8 cellular contexts compared by ENCODE assay signal in the genomic region with DNA sequence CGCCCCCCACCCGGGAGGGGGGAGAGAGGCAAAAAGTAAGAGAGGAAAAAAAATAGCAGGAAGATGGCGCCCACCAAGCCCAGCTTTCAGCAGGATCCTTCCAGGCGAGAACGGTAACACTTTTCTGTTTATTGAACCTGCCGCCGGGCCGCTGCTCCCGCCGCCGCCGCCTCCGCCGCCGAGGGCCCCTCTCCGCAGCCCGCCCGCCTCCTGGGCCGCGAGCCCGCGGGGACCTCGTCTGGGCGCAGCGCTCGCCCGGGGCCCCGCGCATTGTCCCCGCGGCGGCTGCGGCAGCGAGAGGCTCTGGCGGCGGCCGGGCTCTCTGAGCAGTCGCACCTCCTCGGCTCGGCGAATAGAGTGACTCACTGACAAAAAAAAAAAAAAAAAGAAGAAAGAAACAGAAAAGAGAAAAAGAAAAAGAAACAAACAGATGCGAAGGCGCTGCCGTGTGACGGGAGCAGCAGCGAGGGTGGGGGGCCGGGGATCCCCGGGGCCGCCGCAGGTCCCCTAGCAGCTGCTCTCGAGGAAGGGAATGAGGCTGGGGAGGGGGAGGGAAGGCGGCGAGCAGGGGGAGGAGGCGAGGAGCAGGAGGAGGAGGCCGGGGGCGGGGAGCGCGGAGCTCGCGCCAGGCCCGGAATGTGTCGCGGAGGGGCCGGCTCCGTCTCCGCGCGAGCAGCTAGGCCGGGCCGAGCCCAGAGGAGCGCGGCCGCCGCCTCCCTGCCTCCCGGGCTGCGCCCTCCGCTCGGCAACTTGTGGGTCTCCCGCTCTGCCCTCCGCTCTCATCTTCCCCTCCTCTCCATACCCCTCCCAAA. TPM values are rescaled to one million over a fixed set of nuclear protein-coding genes. Genes with fewer than 3 reads are reported as not detected.
DNase-seq lines count a peak whose midpoint lies in the region; ATAC-seq and TF ChIP-seq lines count a peak whose summit lies in the region.

No MANE protein-coding gene starts in this region.

- ATAC-seq in activated T-cell treated with anti-CD3 and anti-CD28 coated beads, Interleukin-2, amount 50 U/mL, for 72 hours (replicated peaks in 1 of 2): peak; percentile 80 to 82
- ATAC-seq in natural killer cell treated with Interleukin-12 subunit alpha and Interleukin-12 subunit beta and Interleukin-15 and Interleukin-18, amount 100 ng/mL, for 72 hours: peak; percentile 24 to 78

- H2AFZ ChIP-seq in MM.1S (ENCODE audit: low read length): no peak overlapping the region

- peaks cover 16% of the 10 kb centered on the region for H3K4me1 Mint-ChIP-seq in activated T-cell treated with anti-CD3 and anti-CD28 coated beads, Interleukin-2, amount 50 U/mL, for 72 hours (ENCODE audit: low read depth)
- peaks cover 0 to 9% of the 10 kb centered on the region in 2 donors for H3K4me1 Mint-ChIP-seq in natural killer cell treated with Interleukin-12 subunit alpha and Interleukin-12 subunit beta and Interleukin-15 and Interleukin-18, amount 100 ng/mL, for 72 hours (ENCODE audit: low read depth in 2 of 2)

- peak; percentile 43 for DNase-seq in stimulated activated CD4-positive, alpha-beta T cell treated with anti-CD3 and anti-CD28 coated beads, Interleukin-15, amount 100 ng/mL, for 24 hours
- no peak for DNase-seq in stimulated activated CD4-positive, alpha-beta T cell treated with anti-CD3 and anti-CD28 coated beads, Interleukin-2, amount 100 ng/mL, for 48 hours
- DNase-seq in NCI-H1417 (lab: John Stamatoyannopoulos, UW) (peak; percentile 69 to 91 (median 88)), foreskin melanocyte (peak; percentile 48), vagina (ENCODE audit: extremely low spot score in 2 of 2) (no peak), MM.1S (no peak)
- DNase-seq in activated T-cell treated with anti-CD3 and anti-CD28 coated beads, Interleukin-2, amount 50 U/mL, for 72 hours: peak; percentile 33 to 37
- DNase-seq in natural killer cell treated with Interleukin-12 subunit alpha and Interleukin-12 subunit beta and Interleukin-15 and Interleukin-18, amount 100 ng/mL, for 72 hours (ENCODE audit: low spot score): no peak

- peak overlapping the region; percentile 93 for H3K27ac Mint-ChIP-seq in activated T-cell treated with anti-CD3 and anti-CD28 coated beads, Interleukin-2, amount 50 U/mL, for 72 hours
- no peak overlapping the region for H3K27ac Mint-ChIP-seq in natural killer cell treated with Interleukin-12 subunit alpha and Interleukin-12 subunit beta and Interleukin-15 and Interleukin-18, amount 100 ng/mL, for 72 hours

- H3K4me3 ChIP-seq in vagina: peak overlapping the region; percentile 55 to 71
- H3K4me3 ChIP-seq in MM.1S (ENCODE audit: low read length): no peak overlapping the region

- TF ChIP-seq POLR2A in vagina (IDR thresholded peaks at IDR 0.05): no peak

- H3K27ac ChIP-seq in vagina: peak overlapping the region; percentile 67
- no peak overlapping the region for H3K27ac ChIP-seq in MM.1S (ENCODE audit: low read length)

- intact Hi-C loops in vagina (cut with DNase I): no loop called here

- peak overlapping the region; percentile 84 to 97 for H3K4me3 Mint-ChIP-seq in activated T-cell treated with anti-CD3 and anti-CD28 coated beads, Interleukin-2, amount 50 U/mL, for 72 hours
- peak overlapping the region; percentile 65 for H3K4me3 Mint-ChIP-seq in natural killer cell treated with Interleukin-12 subunit alpha and Interleukin-12 subunit beta and Interleukin-15 and Interleukin-18, amount 100 ng/mL, for 72 hours

- no peak overlapping the region for H3K9ac ChIP-seq in MM.1S (ENCODE audit: low read length)

- no peaks in the 10 kb centered on the region for H4K20me1 ChIP-seq in MM.1S (ENCODE audit: insufficient read depth, low read length)

- no peaks in the 10 kb centered on the region for H3F3A ChIP-seq in MM.1S (ENCODE audit: insufficient read depth, low read length)

- TF ChIP-seq CTCF in vagina (IDR thresholded peaks at IDR 0.05) (no peak), MM.1S (IDR thresholded peaks at IDR 0.05; ENCODE audit: low read length) (no peak)

- peaks cover 2 to 5% of the 10 kb centered on the region in 2 donors for H3K36me3 Mint-ChIP-seq in activated T-cell treated with anti-CD3 and anti-CD28 coated beads, Interleukin-2, amount 50 U/mL, for 72 hours (ENCODE audit: insufficient read depth in 2 of 2)
- peaks cover 11% of the 10 kb centered on the region for H3K36me3 Mint-ChIP-seq in natural killer cell treated with Interleukin-12 subunit alpha and Interleukin-12 subunit beta and Interleukin-15 and Interleukin-18, amount 100 ng/mL, for 72 hours

- H3K9me3 ChIP-seq in vagina (no peaks in the 10 kb centered on the region), MM.1S (replicated peaks; ENCODE audit: insufficient read depth, low read length) (no peaks in the 10 kb centered on the region)

- H3K4me1 ChIP-seq in vagina (peaks cover 17% of the 10 kb centered on the region), MM.1S (ENCODE audit: low read length) (no peaks in the 10 kb centered on the region)

- H3K4me2 ChIP-seq in MM.1S (ENCODE audit: low read depth, low read length): no peak overlapping the region

- peaks cover 70% of the 10 kb centered on the region for H3K27me3 Mint-ChIP-seq in activated T-cell treated with anti-CD3 and anti-CD28 coated beads, Interleukin-2, amount 50 U/mL, for 72 hours (ENCODE audit: low read depth)
- peaks cover 29 to 53% of the 10 kb centered on the region in 2 donors for H3K27me3 Mint-ChIP-seq in natural killer cell treated with Interleukin-12 subunit alpha and Interleukin-12 subunit beta and Interleukin-15 and Interleukin-18, amount 100 ng/mL, for 72 hours

- H3K36me3 ChIP-seq in vagina: no peaks in the 10 kb centered on the region
- H3K36me3 ChIP-seq in MM.1S (replicated peaks; ENCODE audit: insufficient read depth, low read length): no peaks in the 10 kb centered on the region

- H3K79me2 ChIP-seq in MM.1S (ENCODE audit: low read length): no peaks in the 10 kb centered on the region

- H3K9me3 Mint-ChIP-seq in activated T-cell treated with anti-CD3 and anti-CD28 coated beads, Interleukin-2, amount 50 U/mL, for 72 hours: no peaks in the 10 kb centered on the region
- peaks cover 5% of the 10 kb centered on the region for H3K9me3 Mint-ChIP-seq in natural killer cell treated with Interleukin-12 subunit alpha and Interleukin-12 subunit beta and Interleukin-15 and Interleukin-18, amount 100 ng/mL, for 72 hours

- no peaks in the 10 kb centered on the region for H3K27me3 ChIP-seq in vagina
- no peaks in the 10 kb centered on the region for H3K27me3 ChIP-seq in MM.1S (replicated peaks; ENCODE audit: insufficient read depth, low read length)

- H3K9me2 ChIP-seq in MM.1S (replicated peaks; ENCODE audit: insufficient read depth, low read length): no peaks in the 10 kb centered on the region

RNA-seq across cellular contexts. Expression of gene NPAS3, which starts 0.8 kb away (rescaled TPM):
- total RNA-seq in activated T-cell treated with anti-CD3 and anti-CD28 coated beads, Interleukin-2, amount 50 U/mL, for 72 hours: not detected
- not detected for total RNA-seq in natural killer cell treated with Interleukin-12 subunit alpha and Interleukin-12 subunit beta and Interleukin-15 and Interleukin-18, amount 100 ng/mL, for 72 hours
- 1.2 TPM for total RNA-seq in vagina

Comparison
In these comparisons a context has a peak if more than half of its experiments do, and no peak if none do; other contexts are left out.
1. DNase-seq: peak in stimulated activated CD4-positive, alpha-beta T cell treated with anti-CD3 and anti-CD28 coated beads, Interleukin-15, amount 100 ng/mL, for 24 hours (single experiment), NCI-H1417 (3 of 3), activated T-cell treated with anti-CD3 and anti-CD28 coated beads, Interleukin-2, amount 50 U/mL, for 72 hours (2 of 2) and foreskin melanocyte (single experiment); none in stimulated activated CD4-positive, alpha-beta T cell treated with anti-CD3 and anti-CD28 coated beads, Interleukin-2, amount 100 ng/mL, for 48 hours (0 of 2), natural killer cell treated with Interleukin-12 subunit alpha and Interleukin-12 subunit beta and Interleukin-15 and Interleukin-18, amount 100 ng/mL, for 72 hours (single experiment), vagina (0 of 2) and MM.1S (single experiment).